ENCODE assay signal across 13 cellular contexts in the genomic region with DNA sequence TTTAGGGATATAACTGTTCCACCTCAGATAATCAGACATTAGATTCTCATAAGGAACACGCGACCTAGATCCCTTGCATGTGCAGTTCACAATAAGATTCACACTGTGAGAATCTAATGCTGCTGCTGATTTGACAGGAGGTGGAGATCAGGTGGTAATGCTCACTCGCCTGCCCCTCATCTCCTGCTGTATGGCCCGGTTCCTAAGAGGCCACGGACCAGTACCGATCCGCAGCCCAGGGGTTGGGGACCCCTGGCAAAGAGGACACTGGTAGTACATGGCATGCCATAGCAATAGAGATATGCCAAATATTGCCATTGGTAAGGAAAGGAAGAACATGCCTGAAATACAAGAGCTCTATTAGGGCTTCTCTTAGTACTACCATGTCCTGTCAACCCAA. TPM values are rescaled to one million over a fixed set of nuclear protein-coding genes. Genes with fewer than 3 reads are reported as not detected.
DNase-seq lines count a peak whose midpoint lies in the region; ATAC-seq and TF ChIP-seq lines count a peak whose summit lies in the region.
"Had no signal": no experiment of that assay in that cellular context is flagged by ENCODE, and none has a peak within 500 bp of the region (broad histone marks: within the 10 kb centered on the region; RNA-seq: fewer than 3 reads in every experiment).

No MANE protein-coding gene starts in this region.

- no peak overlapping the region for H3K9ac ChIP-seq in colonic mucosa (ENCODE audit: low read depth in 2 of 2, low read length in 2 of 2)
- H3K9ac ChIP-seq: GM23248 had no signal

- POLR2A ChIA-PET in activated CD4-positive, alpha-beta memory T cell treated with anti-CD3 and anti-CD28 coated beads, Interleukin-2, amount 10 ng/mL, durations not matched to agents 7 days and 5 days (lab: Charles Lee): no interaction called here

- no peaks in the 10 kb centered on the region for H3K9me3 ChIP-seq in colonic mucosa

- peaks cover 1% of the 10 kb centered on the region for H3K4me1 Mint-ChIP-seq in osteocyte (ENCODE audit: unreplicated experiment)
- H3K4me1 Mint-ChIP-seq in activated CD4-positive, alpha-beta memory T cell treated with anti-CD3 and anti-CD28 coated beads, Interleukin-2, amount 10 ng/mL, durations not matched to agents 7 days and 5 days: peaks cover 2% of the 10 kb centered on the region

- peaks cover 3% of the 10 kb centered on the region for H3K36me3 Mint-ChIP-seq in osteocyte (ENCODE audit: unreplicated experiment)
- H3K36me3 Mint-ChIP-seq in activated CD4-positive, alpha-beta memory T cell treated with anti-CD3 and anti-CD28 coated beads, Interleukin-2, amount 10 ng/mL, durations not matched to agents 7 days and 5 days (ENCODE audit: low read depth): peaks cover 3% of the 10 kb centered on the region

- H3K27ac ChIP-seq in colonic mucosa (no peak overlapping the region), coronary artery (no peak overlapping the region)
- H3K27ac ChIP-seq: GM23248 had no signal

- no peaks in the 10 kb centered on the region for H3K27me3 ChIP-seq in colonic mucosa

- CTCF ChIA-PET in activated CD4-positive, alpha-beta memory T cell treated with anti-CD3 and anti-CD28 coated beads, Interleukin-2, amount 10 ng/mL, durations not matched to agents 7 days and 5 days (lab: Charles Lee): no interaction called here

- no peaks in the 10 kb centered on the region for H3K27me3 Mint-ChIP-seq in osteocyte (ENCODE audit: unreplicated experiment)
- H3K27me3 Mint-ChIP-seq in activated CD4-positive, alpha-beta memory T cell treated with anti-CD3 and anti-CD28 coated beads, Interleukin-2, amount 10 ng/mL, durations not matched to agents 7 days and 5 days: peaks cover 24% of the 10 kb centered on the region

- intact Hi-C loops in colonic mucosa (cut with DNase I): no loop called here

- no peaks in the 10 kb centered on the region for H3K36me3 ChIP-seq in colonic mucosa

- H3K4me3 Mint-ChIP-seq in osteocyte (ENCODE audit: unreplicated experiment): no peak overlapping the region
- H3K4me3 Mint-ChIP-seq in activated CD4-positive, alpha-beta memory T cell treated with anti-CD3 and anti-CD28 coated beads, Interleukin-2, amount 10 ng/mL, durations not matched to agents 7 days and 5 days: no peak overlapping the region
- H3K4me3 Mint-ChIP-seq: CD4-positive, alpha-beta memory T cell had no signal

- no peak for ATAC-seq in GM19023 (IDR thresholded peaks at IDR 0.05; ENCODE audit: unreplicated experiment)

- H3K9me3 Mint-ChIP-seq in osteocyte (ENCODE audit: unreplicated experiment): peaks cover 4% of the 10 kb centered on the region
- peaks cover 4% of the 10 kb centered on the region for H3K9me3 Mint-ChIP-seq in activated CD4-positive, alpha-beta memory T cell treated with anti-CD3 and anti-CD28 coated beads, Interleukin-2, amount 10 ng/mL, durations not matched to agents 7 days and 5 days

- TF ChIP-seq CTCF in colonic mucosa (IDR thresholded peaks at IDR 0.05) (no peak), coronary artery (IDR thresholded peaks at IDR 0.05) (no peak), osteocyte (IDR thresholded peaks at IDR 0.05) (no peak)

- H3K4me1 ChIP-seq in colonic mucosa: no peaks in the 10 kb centered on the region

- DNase-seq in colonic mucosa (peak; percentile 13), coronary artery (ENCODE audit: low spot score) (peak; percentile 33), osteocyte (ENCODE audit: extremely low spot score, unreplicated experiment) (peak; percentile 53), nucleus accumbens (lab: John Stamatoyannopoulos, UW) (no peak)
- no peak for DNase-seq in activated CD4-positive, alpha-beta memory T cell treated with anti-CD3 and anti-CD28 coated beads, Interleukin-2, amount 10 ng/mL, durations not matched to agents 7 days and 5 days
- DNase-seq: Caco-2; CD4-positive, alpha-beta memory T cell; DMS153; DND-41; GM23248; H7; HCEC 1CT had no signal

- no peak overlapping the region for H3K27ac Mint-ChIP-seq in osteocyte (ENCODE audit: unreplicated experiment)
- H3K27ac Mint-ChIP-seq in activated CD4-positive, alpha-beta memory T cell treated with anti-CD3 and anti-CD28 coated beads, Interleukin-2, amount 10 ng/mL, durations not matched to agents 7 days and 5 days: no peak overlapping the region
- H3K27ac Mint-ChIP-seq: CD4-positive, alpha-beta memory T cell had no signal

- H3K4me3 ChIP-seq in colonic mucosa: no peak overlapping the region
- no peak overlapping the region for H3K4me3 ChIP-seq in coronary artery
- H3K4me3 ChIP-seq: GM23248 had no signal

RNA-seq across cellular contexts. Expression of gene LSM3, which starts 59.7 kb away (rescaled TPM):
- total RNA-seq in colonic mucosa (10 to 100 TPM; 12.4 to 16.4 TPM), osteocyte (9.9 and 10.0 TPM in 2 replicates)
- 10 to 100 TPM; 14.2 to 14.3 TPM for total RNA-seq in activated CD4-positive, alpha-beta memory T cell treated with anti-CD3 and anti-CD28 coated beads, Interleukin-2, amount 10 ng/mL, durations not matched to agents 7 days and 5 days

RNA-seq across cellular contexts. Expression of gene XPC, which starts 60.0 kb away (rescaled TPM):
- 10 to 100 TPM; 14.7 to 23.3 TPM for total RNA-seq in colonic mucosa
- 39.4 and 41.5 TPM in 2 replicates for total RNA-seq in osteocyte
- total RNA-seq in activated CD4-positive, alpha-beta memory T cell treated with anti-CD3 and anti-CD28 coated beads, Interleukin-2, amount 10 ng/mL, durations not matched to agents 7 days and 5 days: 10 to 100 TPM; 34.2 to 34.8 TPM

Comparison
In these comparisons a context has a peak if more than half of its experiments do, and no peak if none do; other contexts are left out.
1. DNase-seq: peak in colonic mucosa (single experiment), coronary artery (single experiment) and osteocyte (single experiment); none in nucleus accumbens (0 of 56) and activated CD4-positive, alpha-beta memory T cell treated with anti-CD3 and anti-CD28 coated beads, Interleukin-2, amount 10 ng/mL, durations not matched to agents 7 days and 5 days (single experiment).